Comparison of ENCODE assay signal across 8 cellular contexts in genomic region chr20:33489495-33490022, GRCh38. TPM values are rescaled to one million over a fixed set of nuclear protein-coding genes. Genes with fewer than 3 reads are reported as not detected.
A peak's percentile ranks its signal among the peaks of the same experiment; 100 is the strongest.
DNase-seq lines count a peak whose midpoint lies in the region; ATAC-seq, FAIRE-seq and TF ChIP-seq lines count a peak whose summit lies in the region.

No MANE protein-coding gene starts in this region.

- ATAC-seq in GM18873 (IDR thresholded peaks at IDR 0.05; ENCODE audit: low FRiP score, unreplicated experiment): peak; percentile 91
- ATAC-seq in HG03135 (IDR thresholded peaks at IDR 0.05; ENCODE audit: unreplicated experiment): peak; percentile 93

- CTCF ChIA-PET in AG04449 (lab: Yijun Ruan, JAX): interaction anchor here (1.0 to 1.9 kb wide), 5 partner anchors 17 to 178 kb away, joined by 3 to 11 read pairs (median 5); partner anchors contain the start of gene ACTL10

- FAIRE-seq in bronchial epithelial cell (lab: Jason Lieb, UNC): no peak
- FAIRE-seq in small intestine (lab: Jason Lieb, UNC): no peak

- TF ChIP-seq CTCF in AG04449 (IDR thresholded peaks at IDR 0.05; ENCODE audit: insufficient read depth, low read length, missing control alignments) (no peak), WERI-Rb-1 (IDR thresholded peaks at IDR 0.05; ENCODE audit: low read depth, low read length) (no peak), bronchial epithelial cell (IDR thresholded peaks at IDR 0.05; ENCODE audit: insufficient read depth, low read length, severe bottlenecking) (no peak)

- DNase-seq in AG04449 (ENCODE audit: low read depth, low spot score) (peak; percentile 69), NCI-H2196 (lab: John Stamatoyannopoulos, UW; ENCODE audit: unreplicated experiment) (peak; percentile 97), WERI-Rb-1 (peak; percentile 99), bronchial epithelial cell (ENCODE audit: low read depth) (peak; percentile 84), iPS-NIHi11 (ENCODE audit: low spot score) (peak; percentile 100), small intestine (peak; percentile 98)

- H3K27ac ChIP-seq in WERI-Rb-1 (peak overlapping the region; percentile 75), small intestine (ENCODE audit: low read depth in 1 of 2, low read length in 1 of 2) (peak overlapping the region; percentile 75 to 97)

- H3K36me3 ChIP-seq in WERI-Rb-1 (peaks cover 8% of the 10 kb centered on the region), bronchial epithelial cell (ENCODE audit: control insufficient read depth, insufficient read depth, low read length) (no peaks in the 10 kb centered on the region), small intestine (ENCODE audit: control insufficient read depth in 2 of 2, insufficient read depth in 2 of 2, low read length in 2 of 2) (no peaks in the 10 kb centered on the region)

- H3K4me3 ChIP-seq in AG04449 (ENCODE audit: low read depth, low read length) (peak overlapping the region; percentile 72), WERI-Rb-1 (ENCODE audit: low read depth, low read length) (peak overlapping the region; percentile 43), bronchial epithelial cell (ENCODE audit: low read depth, low read length) (peak overlapping the region; percentile 50), small intestine (ENCODE audit: low read depth in 1 of 2, low read length in 2 of 2) (peak overlapping the region; percentile 36 to 40)

- 2 to 3% (median 2%) methylated on average over 21 to 36 of the region's 36 CpGs for WGBS in small intestine, 3 donors

- H3K9me3 ChIP-seq in WERI-Rb-1 (ENCODE audit: severe bottlenecking) (no peaks in the 10 kb centered on the region), small intestine (ENCODE audit: control insufficient read depth, low read depth) (no peaks in the 10 kb centered on the region)

- POLR2A ChIA-PET in AG04449 (lab: Yijun Ruan, JAX): interaction anchor here (0.6 to 1.7 kb wide), 11 partner anchors 12 to 240 kb away, joined by 3 to 5 read pairs (median 3); partner anchors contain the start of genes ACTL10 and SNTA1

- H3K4me1 ChIP-seq in small intestine (ENCODE audit: control insufficient read depth in 2 of 2, insufficient read depth in 1 of 2, low read depth in 1 of 2, low read length in 1 of 2): peaks cover 2 to 4% of the 10 kb centered on the region in 2 donors

- H3K27me3 ChIP-seq in WERI-Rb-1 (ENCODE audit: insufficient read depth, low read depth, severe bottlenecking) (no peaks in the 10 kb centered on the region), bronchial epithelial cell (ENCODE audit: control insufficient read depth, insufficient read depth, low read length) (no peaks in the 10 kb centered on the region), small intestine (ENCODE audit: control insufficient read depth in 2 of 2, insufficient read depth in 2 of 2, low read length in 2 of 2) (no peaks in the 10 kb centered on the region)

RNA-seq across cellular contexts. Expression of gene CBFA2T2, which starts 0.3 kb away (rescaled TPM):
- 4.0 and 5.3 TPM in 2 replicates for total RNA-seq in bronchial epithelial cell
- polyA plus RNA-seq in small intestine: 1 to 10 TPM; 6.5 to 10.0 (median 8.5) TPM

RNA-seq across cellular contexts. Expression of gene SNTA1, which starts 46.0 kb away (rescaled TPM):
- total RNA-seq in bronchial epithelial cell: 4.2 and 7.8 TPM in 2 replicates
- 10 to 100 TPM in 2 of 3 donors, 1 to 10 TPM in 1; 9.1 to 15.4 (median 13.9) TPM for polyA plus RNA-seq in small intestine

Comparison
In these comparisons a context has a peak if more than half of its experiments do, and no peak if none do; other contexts are left out.
1. Peak in every context shown above with its lines: DNase-seq, ATAC-seq, H3K4me3 ChIP-seq and H3K27ac ChIP-seq.